25 cellular contexts compared by ENCODE assay signal in the genomic region with DNA sequence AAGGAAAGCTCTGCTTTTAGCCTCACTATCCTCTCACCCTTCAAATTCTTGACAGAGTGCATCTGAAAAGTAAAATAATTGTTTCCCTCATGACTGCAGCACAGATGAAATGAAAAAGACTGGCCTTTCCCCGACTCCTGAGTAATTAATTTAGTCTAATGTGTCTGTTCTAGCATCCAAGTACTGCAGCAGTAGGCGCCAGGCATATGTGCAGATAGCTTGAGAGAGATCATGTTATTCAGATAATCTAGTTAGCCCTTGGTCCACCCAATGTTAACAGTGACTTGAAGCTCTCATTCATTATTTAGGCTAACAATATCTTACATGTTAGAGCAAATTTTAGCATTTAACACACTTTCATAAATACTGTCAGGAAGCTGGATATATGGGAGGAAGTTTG. TPM values are rescaled to one million over a fixed set of nuclear protein-coding genes. Genes with fewer than 3 reads are reported as not detected.
DNase-seq lines count a peak whose midpoint lies in the region; TF ChIP-seq lines count a peak whose summit lies in the region.
"Had no signal": no experiment of that assay in that cellular context is flagged by ENCODE, and none has a peak within 500 bp of the region (broad histone marks: within the 10 kb centered on the region; RNA-seq: fewer than 3 reads in every experiment).

No MANE protein-coding gene starts in this region.

- H4K20me1 ChIP-seq in SK-N-SH (ENCODE audit: insufficient read depth), result no peaks in the 10 kb centered on the region
- H4K20me1 ChIP-seq: BLaER1 had no signal

- H3F3A ChIP-seq in SK-N-SH (replicated peaks; ENCODE audit: insufficient read depth), result no peaks in the 10 kb centered on the region

- H3K4me3 ChIP-seq in SK-N-SH (ENCODE audit: low read depth in 2 of 2, low read length in 1 of 2), result no peak overlapping the region
- H3K4me3 ChIP-seq: A549, BLaER1, GM12878 had no signal

- H3K27me3 ChIP-seq in SK-N-SH (ENCODE audit: insufficient read depth), result no peaks in the 10 kb centered on the region; the same call in 1 of the 2 replicates
- H3K27me3 ChIP-seq: BLaER1 had no signal

- H2AFZ ChIP-seq in SK-N-SH (ENCODE audit: low read depth), result no peak overlapping the region

- DNase-seq in NCI-H82 (lab: John Stamatoyannopoulos, UW) (peak; percentile 2), NCI-H82 treated with DMSO at 0.1 percent for 48 hours (lab: John Stamatoyannopoulos, UW; ENCODE audit: unreplicated experiment) (no peak), SK-N-SH (peak; percentile 28), left kidney (ENCODE audit: low read depth, low spot score) (peak; percentile 12), NCI-H1092 treated with DMSO at 0.1 percent for 48 hours (lab: John Stamatoyannopoulos, UW) (no peak), SW 1271 (lab: John Stamatoyannopoulos, UW) (no peak)
- DNase-seq in stimulated activated CD4-positive, alpha-beta T cell treated with anti-CD3 and anti-CD28 coated beads, Interleukin-4, amount 100 ng/mL, for 1 hour, result no peak
- DNase-seq: AML-193; C1 segment of cervical spinal cord; CD4-positive, alpha-beta memory T cell; CD4-positive, CD25-positive, alpha-beta regulatory T cell; CD8-positive, alpha-beta memory T cell; COR-L47; DMS 273 treated with DMSO at 0.1 percent for 48 hours; DMS153; DMS53; DMS79; DND-41; EL; GDM1 had no signal

- POLR2A ChIA-PET in SK-N-SH (lab: Yijun Ruan, JAX), result interaction anchor here (0.6 to 1.2 kb wide), 2 partner anchors 115 to 251 kb away, joined by 4 read pairs; a partner anchor contains a TSS

- no peaks in the 10 kb centered on the region for H3K9me2 ChIP-seq in SK-N-SH

- no peak for TF ChIP-seq CTCF in SK-N-SH (IDR thresholded peaks at IDR 0.05)

- H3K4me1 ChIP-seq in SK-N-SH (ENCODE audit: control insufficient read depth in 1 of 2, insufficient read depth in 2 of 2, low read depth in 1 of 2, low read length in 1 of 2), result peaks cover 0 to 8% of the 10 kb centered on the region in 2 experiments; a peak in 2 of 4 replicates
- H3K4me1 ChIP-seq: A549, BLaER1 had no signal

- 2% methylated on average over 2 of the region's 2 CpGs for WGBS in SK-N-SH (ENCODE audit: low lambda C conversion rate)

- no peak overlapping the region for H3K4me2 ChIP-seq in SK-N-SH
- H3K4me2 ChIP-seq: A549, BLaER1 had no signal

- peak overlapping the region in 1 of 2 experiments; percentile 95; a peak in 2 of 4 replicates for H3K27ac ChIP-seq in SK-N-SH (ENCODE audit: low read depth in 2 of 2, low read length in 1 of 2)
- H3K27ac ChIP-seq: 22Rv1, A549, BLaER1 had no signal

- no peak overlapping the region for H3K9ac ChIP-seq in SK-N-SH
- H3K9ac ChIP-seq: BLaER1 had no signal

- H3K79me2 ChIP-seq in SK-N-SH (ENCODE audit: insufficient read depth), result no peaks in the 10 kb centered on the region

- CTCF ChIA-PET in SK-N-SH (lab: Yijun Ruan, JAX), result interaction anchor here (1.0 to 1.4 kb wide), 3 partner anchors 18 to 115 kb away, joined by 3 to 4 read pairs (median 4); no protein-coding TSS in a partner anchor

- peak in 1 of 2 experiments; percentile 88; a peak in 2 of 4 replicates for TF ChIP-seq EP300 in SK-N-SH (IDR thresholded peaks at IDR 0.05; ENCODE audit: borderline replicate concordance in 1 of 2, low read depth in 1 of 2, low read length in 1 of 2)

- TF ChIP-seq RAD21 in SK-N-SH (IDR thresholded peaks at IDR 0.05; ENCODE audit: low read length), result peak; percentile 10; the same call in 1 of the 2 replicates

- no peaks in the 10 kb centered on the region for H3K36me3 ChIP-seq in SK-N-SH (replicated peaks in 1 of 2; ENCODE audit: control insufficient read depth in 1 of 2, insufficient read depth in 2 of 2, low read length in 1 of 2)
- H3K36me3 ChIP-seq: BLaER1 had no signal

- H3K9me3 ChIP-seq in SK-N-SH, result no peaks in the 10 kb centered on the region
- H3K9me3 ChIP-seq: A549, BLaER1 had no signal

TF ChIP-seq in SK-N-SH, 30 proteins besides CTCF, POLR2A, EP300 and RAD21 (continues in another document):
- TF ChIP-seq TCF12 (IDR thresholded peaks at IDR 0.05), result no peak
- TF ChIP-seq RCOR1 (IDR thresholded peaks at IDR 0.05; ENCODE audit: low read length), result peak; percentile 92
- no peak for TF ChIP-seq FOXJ3 (CRISPR knock-in tag; IDR thresholded peaks at IDR 0.05)
- TF ChIP-seq MEF2A (IDR thresholded peaks at IDR 0.05; ENCODE audit: borderline replicate concordance, low read depth), result no peak
- TF ChIP-seq NFIC (IDR thresholded peaks at IDR 0.05; ENCODE audit: borderline replicate concordance), result no peak
- TF ChIP-seq, protein P1, sequence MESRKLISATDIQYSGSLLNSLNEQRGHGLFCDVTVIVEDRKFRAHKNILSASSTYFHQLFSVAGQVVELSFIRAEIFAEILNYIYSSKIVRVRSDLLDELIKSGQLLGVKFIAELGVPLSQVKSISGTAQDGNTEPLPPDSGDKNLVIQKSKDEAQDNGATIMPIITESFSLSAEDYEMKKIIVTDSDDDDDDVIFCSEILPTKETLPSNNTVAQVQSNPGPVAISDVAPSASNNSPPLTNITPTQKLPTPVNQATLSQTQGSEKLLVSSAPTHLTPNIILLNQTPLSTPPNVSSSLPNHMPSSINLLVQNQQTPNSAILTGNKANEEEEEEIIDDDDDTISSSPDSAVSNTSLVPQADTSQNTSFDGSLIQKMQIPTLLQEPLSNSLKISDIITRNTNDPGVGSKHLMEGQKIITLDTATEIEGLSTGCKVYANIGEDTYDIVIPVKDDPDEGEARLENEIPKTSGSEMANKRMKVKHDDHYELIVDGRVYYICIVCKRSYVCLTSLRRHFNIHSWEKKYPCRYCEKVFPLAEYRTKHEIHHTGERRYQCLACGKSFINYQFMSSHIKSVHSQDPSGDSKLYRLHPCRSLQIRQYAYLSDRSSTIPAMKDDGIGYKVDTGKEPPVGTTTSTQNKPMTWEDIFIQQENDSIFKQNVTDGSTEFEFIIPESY (IDR thresholded peaks at IDR 0.05; ENCODE audit: borderline replicate concordance, low read depth), result no peak
- TF ChIP-seq RFX5 (IDR thresholded peaks at IDR 0.05; ENCODE audit: low read length), result no peak
- no peak for TF ChIP-seq NRF1 (IDR thresholded peaks at IDR 0.05; ENCODE audit: low read depth, low read length)
- no peak for TF ChIP-seq EZH2phosphoT487 (IDR thresholded peaks at IDR 0.05; ENCODE audit: borderline replicate concordance, low read depth)
- TF ChIP-seq RXRA (IDR thresholded peaks at IDR 0.05; ENCODE audit: borderline replicate concordance, low read depth), result no peak
- TF ChIP-seq, protein P2, sequence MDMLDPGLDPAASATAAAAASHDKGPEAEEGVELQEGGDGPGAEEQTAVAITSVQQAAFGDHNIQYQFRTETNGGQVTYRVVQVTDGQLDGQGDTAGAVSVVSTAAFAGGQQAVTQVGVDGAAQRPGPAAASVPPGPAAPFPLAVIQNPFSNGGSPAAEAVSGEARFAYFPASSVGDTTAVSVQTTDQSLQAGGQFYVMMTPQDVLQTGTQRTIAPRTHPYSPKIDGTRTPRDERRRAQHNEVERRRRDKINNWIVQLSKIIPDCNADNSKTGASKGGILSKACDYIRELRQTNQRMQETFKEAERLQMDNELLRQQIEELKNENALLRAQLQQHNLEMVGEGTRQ (IDR thresholded peaks at IDR 0.05; ENCODE audit: borderline replicate concordance, low read depth, low read length), result no peak
- TF ChIP-seq SIN3A (IDR thresholded peaks at IDR 0.05; ENCODE audit: borderline replicate concordance, low read depth, low read length), result no peak
- no peak for TF ChIP-seq POLR2AphosphoS5 (IDR thresholded peaks at IDR 0.05; ENCODE audit: low read depth, low read length)
- TF ChIP-seq FOSL2 (IDR thresholded peaks at IDR 0.05; ENCODE audit: borderline replicate concordance, low read depth), result no peak
- TF ChIP-seq TAF1 (IDR thresholded peaks at IDR 0.05; ENCODE audit: borderline replicate concordance, low read depth, low read length), result no peak
- no peak for TF ChIP-seq FOXM1 (IDR thresholded peaks at IDR 0.05; ENCODE audit: low read depth)
- TF ChIP-seq GABPA (IDR thresholded peaks at IDR 0.05; ENCODE audit: low read depth), result no peak
- TF ChIP-seq, protein P3, sequence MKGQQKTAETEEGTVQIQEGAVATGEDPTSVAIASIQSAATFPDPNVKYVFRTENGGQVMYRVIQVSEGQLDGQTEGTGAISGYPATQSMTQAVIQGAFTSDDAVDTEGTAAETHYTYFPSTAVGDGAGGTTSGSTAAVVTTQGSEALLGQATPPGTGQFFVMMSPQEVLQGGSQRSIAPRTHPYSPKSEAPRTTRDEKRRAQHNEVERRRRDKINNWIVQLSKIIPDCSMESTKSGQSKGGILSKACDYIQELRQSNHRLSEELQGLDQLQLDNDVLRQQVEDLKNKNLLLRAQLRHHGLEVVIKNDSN (IDR thresholded peaks at IDR 0.05; ENCODE audit: borderline replicate concordance, low read depth), result no peak
- TF ChIP-seq CHD2 (IDR thresholded peaks at IDR 0.05; ENCODE audit: low read length, partially characterized antibody), result peak; percentile 47
- peak; percentile 77 for TF ChIP-seq GATA2 (CRISPR knock-in tag; IDR thresholded peaks at IDR 0.05)
- TF ChIP-seq YY1 (IDR thresholded peaks at IDR 0.05; ENCODE audit: low read depth), result no peak
- TF ChIP-seq MXI1 (IDR thresholded peaks at IDR 0.05; ENCODE audit: low read depth, low read length), result peak; percentile 45; the same call in 1 of the 2 replicates

RNA-seq across cellular contexts. Expression of a gene that starts 54.0 kb away (rescaled TPM):
- polyA plus RNA-seq in SK-N-SH (2012; rRNA removed), result 4.1 and 6.4 TPM in 2 replicates
- polyA plus RNA-seq in SK-N-SH (2012; cell fraction: cytosol; rRNA removed), result 7.8 and 8.7 TPM in 2 replicates
- polyA plus RNA-seq in SK-N-SH (2012; cell fraction: nucleus; rRNA removed), result 3.7 and 7.5 TPM in 2 replicates
- polyA plus RNA-seq: CD14-positive monocyte had no signal

Comparison
In these comparisons a context has a peak if more than half of its experiments do, and no peak if none do; other contexts are left out.
1. DNase-seq: peak in NCI-H82 (single experiment), SK-N-SH (single experiment) and left kidney (single experiment); none in NCI-H82 treated with DMSO at 0.1 percent for 48 hours (single experiment), stimulated activated CD4-positive, alpha-beta T cell treated with anti-CD3 and anti-CD28 coated beads, Interleukin-4, amount 100 ng/mL, for 1 hour (single experiment), NCI-H1092 treated with DMSO at 0.1 percent for 48 hours (single experiment) and SW 1271 (0 of 2).